Comparison of ENCODE assay signal across 21 cellular contexts in the genomic region with DNA sequence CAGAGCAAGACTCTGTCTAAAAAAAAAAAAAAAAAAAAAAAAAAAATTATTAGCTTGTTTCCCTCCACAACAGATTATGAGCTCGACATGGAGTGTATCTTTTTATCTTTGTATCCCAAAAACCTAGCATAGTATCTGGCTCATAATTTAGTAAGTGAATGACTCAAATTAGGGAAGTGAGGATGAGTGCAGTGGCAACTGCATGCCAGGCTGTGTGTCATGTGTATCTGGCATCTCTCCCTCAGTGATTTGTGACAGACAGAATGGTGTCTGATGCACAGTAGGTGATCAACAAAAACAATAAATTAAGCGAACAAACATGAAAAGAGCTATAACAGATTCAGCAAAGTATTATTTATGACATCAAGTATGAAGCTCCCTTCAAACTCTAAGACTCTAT. TPM values are rescaled to one million over a fixed set of nuclear protein-coding genes. Genes with fewer than 3 reads are reported as not detected.
"Had no signal": no experiment of that assay in that cellular context is flagged by ENCODE, and none has a peak within 500 bp of the region (broad histone marks: within the 10 kb centered on the region; RNA-seq: fewer than 3 reads in every experiment).

No MANE protein-coding gene starts in this region.

- ATAC-seq: activated CD8-positive, alpha-beta T cell treated with anti-CD3 and anti-CD28 coated beads for 36 hours; gastroesophageal sphincter; heart left ventricle; left lung; stimulated activated memory B cell treated with anti-CD40 and anti-IgM and Interleukin-4, amounts not matched to agents 10 μg/mL and 1 μg/mL and 100 μg/mL, for 72 hours; WTC11 had no signal

- H3K9me3 ChIP-seq: ascending aorta, colonic mucosa, left lung, sigmoid colon, thoracic aorta, upper lobe of left lung had no signal

- H3K27ac Mint-ChIP-seq: activated CD8-positive, alpha-beta T cell treated with anti-CD3 and anti-CD28 coated beads for 36 hours; activated T-helper 2 cell treated with anti-CD3 and anti-CD28 coated beads, Interferon-gamma antibody, Interleukin-2, Interleukin-4, amounts not matched to agents 10 μg/mL and 5 μg/mL and 100 μg/mL, durations not matched to agents 14 hours and 24 hours and 36 hours; mesothelial cell of epicardium; nephron; stimulated activated memory B cell treated with anti-CD40 and anti-IgM and Interleukin-4, amounts not matched to agents 10 μg/mL and 1 μg/mL and 100 μg/mL, for 72 hours had no signal

- H3K4me3 ChIP-seq: ascending aorta, colonic mucosa, gastroesophageal sphincter, heart left ventricle, left lung, sigmoid colon, spleen, thoracic aorta, upper lobe of left lung had no signal

- H3K4me1 ChIP-seq: ascending aorta, colonic mucosa, gastroesophageal sphincter, left lung, sigmoid colon, spleen, upper lobe of left lung had no signal

- H3K36me3 Mint-ChIP-seq: mesothelial cell of epicardium; stimulated activated memory B cell treated with anti-CD40 and anti-IgM and Interleukin-4, amounts not matched to agents 10 μg/mL and 1 μg/mL and 100 μg/mL, for 72 hours; WTC11 had no signal

- H3K4me3 Mint-ChIP-seq: activated CD8-positive, alpha-beta T cell treated with anti-CD3 and anti-CD28 coated beads for 36 hours; central memory CD8-positive, alpha-beta T cell; mesothelial cell of epicardium; nephron; stimulated activated memory B cell treated with anti-CD40 and anti-IgM and Interleukin-4, amounts not matched to agents 10 μg/mL and 1 μg/mL and 100 μg/mL, for 72 hours; WTC11 had no signal

- H3K27me3 Mint-ChIP-seq: stimulated activated memory B cell treated with anti-CD40 and anti-IgM and Interleukin-4, amounts not matched to agents 10 μg/mL and 1 μg/mL and 100 μg/mL, for 72 hours had no signal

- DNase-seq: activated CD4-positive, alpha-beta T cell treated with anti-CD3 and anti-CD28 coated beads for 48 hours; activated CD8-positive, alpha-beta T cell treated with anti-CD3 and anti-CD28 coated beads for 36 hours; activated naive CD4-positive, alpha-beta T cell treated with anti-CD3 and anti-CD28 coated beads, Interleukin-2, amount 50 U/mL, for 16 hours; activated T-cell treated with anti-CD3 and anti-CD28 coated beads, Interleukin-2, amount 50 U/mL, for 1 hour; colonic mucosa; heart left ventricle; kidney; left lung; sigmoid colon; spleen; stimulated activated CD4-positive, alpha-beta T cell treated with anti-CD3 and anti-CD28 coated beads, Interleukin-4, amount 100 ng/mL, for 4 hours; upper lobe of left lung had no signal

- H3K4me1 Mint-ChIP-seq: central memory CD8-positive, alpha-beta T cell; nephron had no signal

- H3K36me3 ChIP-seq: ascending aorta, colonic mucosa, gastroesophageal sphincter, heart left ventricle, left lung, sigmoid colon, spleen, thoracic aorta, upper lobe of left lung had no signal

- H3K27me3 ChIP-seq: ascending aorta, colonic mucosa, gastroesophageal sphincter, left lung, sigmoid colon, spleen, upper lobe of left lung had no signal

- H3K9me3 Mint-ChIP-seq: activated CD8-positive, alpha-beta T cell treated with anti-CD3 and anti-CD28 coated beads for 36 hours; activated T-helper 2 cell treated with anti-CD3 and anti-CD28 coated beads, Interferon-gamma antibody, Interleukin-2, Interleukin-4, amounts not matched to agents 10 μg/mL and 5 μg/mL and 100 μg/mL, durations not matched to agents 14 hours and 24 hours and 36 hours; central memory CD8-positive, alpha-beta T cell; nephron had no signal

- H3K27ac ChIP-seq: ascending aorta, colonic mucosa, gastroesophageal sphincter, heart left ventricle, left lung, sigmoid colon, spleen, thoracic aorta, upper lobe of left lung had no signal

RNA-seq across cellular contexts. Expression of a gene that starts 7.2 kb away (rescaled TPM):
- total RNA-seq: ascending aorta had no signal
